1 cellular context compared by ENCODE assay signal in the genomic region with DNA sequence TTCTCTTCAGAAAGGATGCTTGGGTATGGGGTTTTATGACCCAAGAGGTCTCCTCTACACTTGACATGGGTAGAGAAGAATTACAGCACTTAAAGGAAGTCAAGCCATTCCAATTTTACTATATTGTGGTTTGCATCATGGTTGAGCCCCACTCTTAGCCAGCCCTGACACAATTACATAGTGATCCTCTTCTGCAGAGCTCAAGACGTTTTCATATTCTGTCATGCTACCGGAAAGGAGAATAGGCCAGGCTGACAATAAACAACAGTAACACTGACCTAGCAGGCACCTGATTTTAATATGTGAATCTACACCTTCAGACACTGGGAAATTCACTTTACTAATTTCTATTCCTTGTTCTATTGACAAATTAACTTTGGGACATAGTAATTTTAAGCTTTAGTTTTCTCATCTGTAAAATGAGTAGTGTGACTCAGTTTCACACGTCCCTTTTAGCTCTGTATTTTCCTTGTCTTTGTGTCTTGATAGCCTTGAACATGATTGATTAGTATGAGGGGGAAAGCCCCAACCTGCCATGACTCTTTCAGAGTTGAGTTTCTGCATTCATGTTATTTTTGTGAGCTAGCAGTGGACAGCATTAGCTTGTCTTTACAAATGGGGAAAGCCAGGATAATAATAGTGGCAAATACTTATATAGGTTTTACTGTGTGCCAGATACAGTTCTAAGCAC.
TF ChIP-seq lines count a peak whose summit lies in the region.

No MANE protein-coding gene starts in this region.

TF ChIP-seq in WTC11, 78 proteins besides CTCF, POLR2A, EP300 and RAD21 (continued from another document):
- TF ChIP-seq, protein P1, sequence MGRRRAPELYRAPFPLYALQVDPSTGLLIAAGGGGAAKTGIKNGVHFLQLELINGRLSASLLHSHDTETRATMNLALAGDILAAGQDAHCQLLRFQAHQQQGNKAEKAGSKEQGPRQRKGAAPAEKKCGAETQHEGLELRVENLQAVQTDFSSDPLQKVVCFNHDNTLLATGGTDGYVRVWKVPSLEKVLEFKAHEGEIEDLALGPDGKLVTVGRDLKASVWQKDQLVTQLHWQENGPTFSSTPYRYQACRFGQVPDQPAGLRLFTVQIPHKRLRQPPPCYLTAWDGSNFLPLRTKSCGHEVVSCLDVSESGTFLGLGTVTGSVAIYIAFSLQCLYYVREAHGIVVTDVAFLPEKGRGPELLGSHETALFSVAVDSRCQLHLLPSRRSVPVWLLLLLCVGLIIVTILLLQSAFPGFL (CRISPR knock-in tag; IDR thresholded peaks at IDR 0.05; ENCODE audit: borderline replicate concordance): no peak
- TF ChIP-seq SP1 (CRISPR knock-in tag; conservative IDR thresholded peaks at IDR 0.05) (no peak), ZNF121 (CRISPR knock-in tag; IDR thresholded peaks at IDR 0.05) (no peak), ZNF671 (CRISPR knock-in tag; IDR thresholded peaks at IDR 0.05) (no peak), NFE2L1 (CRISPR knock-in tag; IDR thresholded peaks at IDR 0.05) (no peak)
- TF ChIP-seq, protein P2, sequence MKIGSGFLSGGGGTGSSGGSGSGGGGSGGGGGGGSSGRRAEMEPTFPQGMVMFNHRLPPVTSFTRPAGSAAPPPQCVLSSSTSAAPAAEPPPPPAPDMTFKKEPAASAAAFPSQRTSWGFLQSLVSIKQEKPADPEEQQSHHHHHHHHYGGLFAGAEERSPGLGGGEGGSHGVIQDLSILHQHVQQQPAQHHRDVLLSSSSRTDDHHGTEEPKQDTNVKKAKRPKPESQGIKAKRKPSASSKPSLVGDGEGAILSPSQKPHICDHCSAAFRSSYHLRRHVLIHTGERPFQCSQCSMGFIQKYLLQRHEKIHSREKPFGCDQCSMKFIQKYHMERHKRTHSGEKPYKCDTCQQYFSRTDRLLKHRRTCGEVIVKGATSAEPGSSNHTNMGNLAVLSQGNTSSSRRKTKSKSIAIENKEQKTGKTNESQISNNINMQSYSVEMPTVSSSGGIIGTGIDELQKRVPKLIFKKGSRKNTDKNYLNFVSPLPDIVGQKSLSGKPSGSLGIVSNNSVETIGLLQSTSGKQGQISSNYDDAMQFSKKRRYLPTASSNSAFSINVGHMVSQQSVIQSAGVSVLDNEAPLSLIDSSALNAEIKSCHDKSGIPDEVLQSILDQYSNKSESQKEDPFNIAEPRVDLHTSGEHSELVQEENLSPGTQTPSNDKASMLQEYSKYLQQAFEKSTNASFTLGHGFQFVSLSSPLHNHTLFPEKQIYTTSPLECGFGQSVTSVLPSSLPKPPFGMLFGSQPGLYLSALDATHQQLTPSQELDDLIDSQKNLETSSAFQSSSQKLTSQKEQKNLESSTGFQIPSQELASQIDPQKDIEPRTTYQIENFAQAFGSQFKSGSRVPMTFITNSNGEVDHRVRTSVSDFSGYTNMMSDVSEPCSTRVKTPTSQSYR (CRISPR knock-in tag; IDR thresholded peaks at IDR 0.05): no peak
- TF ChIP-seq, protein P3, sequence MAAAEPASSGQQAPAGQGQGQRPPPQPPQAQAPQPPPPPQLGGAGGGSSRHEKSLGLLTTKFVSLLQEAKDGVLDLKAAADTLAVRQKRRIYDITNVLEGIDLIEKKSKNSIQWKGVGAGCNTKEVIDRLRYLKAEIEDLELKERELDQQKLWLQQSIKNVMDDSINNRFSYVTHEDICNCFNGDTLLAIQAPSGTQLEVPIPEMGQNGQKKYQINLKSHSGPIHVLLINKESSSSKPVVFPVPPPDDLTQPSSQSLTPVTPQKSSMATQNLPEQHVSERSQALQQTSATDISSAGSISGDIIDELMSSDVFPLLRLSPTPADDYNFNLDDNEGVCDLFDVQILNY (CRISPR knock-in tag; IDR thresholded peaks at IDR 0.05): no peak
